33 cellular contexts compared by ENCODE assay signal in genomic region chr1:116869611-116870010, GRCh38. TPM values are rescaled to one million over a fixed set of nuclear protein-coding genes. Genes with fewer than 3 reads are reported as not detected.
"Had no signal": no experiment of that assay in that cellular context is flagged by ENCODE, and none has a peak within 500 bp of the region (broad histone marks: within the 10 kb centered on the region; RNA-seq: fewer than 3 reads in every experiment).

No MANE protein-coding gene starts in this region.

- H3K27me3 ChIP-seq: adrenal gland, body of pancreas, brain microvascular endothelial cell, breast epithelium had no signal

- ATAC-seq: activated CD8-positive, alpha-beta T cell treated with anti-CD3 and anti-CD28 coated beads for 36 hours; activated naive CD4-positive, alpha-beta T cell treated with anti-CD3 and anti-CD28 coated beads, Interleukin-2, amount 50 U/mL, for 72 hours; activated T-cell treated with anti-CD3 and anti-CD28 coated beads, Interleukin-2, amount 50 U/mL, for 4 hours; activated T-cell treated with anti-CD3 and anti-CD28 coated beads, Interleukin-2, amount 50 U/mL, for 72 hours; activated T-helper 17 cell treated with anti-CD3 and anti-CD28 coated beads, Interleukin-2, amount 50 U/mL, for 72 hours; body of pancreas had no signal

- H3K36me3 ChIP-seq: adrenal gland, brain microvascular endothelial cell, breast epithelium had no signal

- DNase-seq: activated B cell treated with CpG ODN at 0.5 μM for 24 hours; activated CD4-positive, alpha-beta memory T cell treated with anti-CD3 and anti-CD28 coated beads for 36 hours; activated CD4-positive, alpha-beta T cell treated with anti-CD3 and anti-CD28 coated beads for 4 hours; activated CD4-positive, alpha-beta T cell treated with anti-CD3 and anti-CD28 coated beads, Interleukin-2, amount 10 ng/mL, durations not matched to agents 24 days and 14 days; activated CD4-positive, alpha-beta T cell treated with anti-CD3 and anti-CD28 coated beads, Interleukin-2, amount 50 U/mL, for 1 hour; activated CD4-positive, alpha-beta T cell treated with anti-CD3 and anti-CD28 coated beads, Interleukin-2, amount 50 U/mL, for 4 hours; activated CD4-positive, CD25-positive, alpha-beta regulatory T cell treated with anti-CD3 and anti-CD28 coated beads, Interleukin-2, amount 50 U/mL, for 72 hours; activated CD8-positive, alpha-beta memory T cell treated with anti-CD3 and anti-CD28 coated beads, Interleukin-2, amount 50 U/mL, for 4 hours; activated CD8-positive, alpha-beta T cell treated with anti-CD3 and anti-CD28 coated beads for 36 hours; activated effector memory CD4-positive, alpha-beta T cell treated with anti-CD3 and anti-CD28 coated beads, Interleukin-2, amount 50 U/mL, for 16 hours; activated gamma-delta T cell treated with Interleukin-2 at 50 U/mL for 16 hours; activated naive CD4-positive, alpha-beta T cell; activated naive CD4-positive, alpha-beta T cell treated with anti-CD3 and anti-CD28 coated beads for 36 hours; activated naive CD4-positive, alpha-beta T cell treated with anti-CD3 and anti-CD28 coated beads, Interleukin-2, amount 50 U/mL, for 16 hours; activated naive CD8-positive, alpha-beta T cell treated with anti-CD3 and anti-CD28 coated beads for 36 hours; activated T-cell treated with anti-CD3 and anti-CD28 coated beads for 4 hours; activated T-cell treated with anti-CD3 and anti-CD28 coated beads, Interleukin-2, amount 50 U/mL, for 1 hour; activated T-cell treated with anti-CD3 and anti-CD28 coated beads, Interleukin-2, amount 50 U/mL, for 4 hours; activated T-cell treated with anti-CD3 and anti-CD28 coated beads, Interleukin-2, amount 50 U/mL, for 72 hours; adrenal gland; amniotic stem cell; aorta; body of pancreas; brain microvascular endothelial cell; central memory CD4-positive, alpha-beta T cell; T-helper 2 cell; T-helper 9 cell had no signal

- H3K4me1 ChIP-seq: adrenal gland, breast epithelium had no signal

- FAIRE-seq: astrocyte, TTC549 had no signal

- H3K27ac ChIP-seq: adrenal gland, body of pancreas, brain microvascular endothelial cell, breast epithelium, VCaP had no signal

- H3K9me3 ChIP-seq: adrenal gland, body of pancreas had no signal

- H3K4me3 ChIP-seq: adrenal gland, body of pancreas, breast epithelium had no signal

RNA-seq across cellular contexts. Expression of gene PTGFRN, which starts 40.1 kb away (rescaled TPM):
- total RNA-seq: activated B cell treated with CpG ODN at 0.5 μM for 24 hours had no signal
